1 cellular context compared by ENCODE assay signal in genomic region chr10:3790272-3790671, GRCh38.
TF ChIP-seq lines count a peak whose summit lies in the region.

No MANE protein-coding gene starts in this region.

TF ChIP-seq in GM12878, 131 proteins besides CTCF, POLR2A, EP300 and RAD21:
- no peak for TF ChIP-seq PAX5 (IDR thresholded peaks at IDR 0.05; ENCODE audit: borderline replicate concordance, low read depth, low read length)
- TF ChIP-seq ZBTB40 (IDR thresholded peaks at IDR 0.05; ENCODE audit: borderline replicate concordance), result peak; percentile 70
- no peak for TF ChIP-seq ZNF687 (IDR thresholded peaks at IDR 0.05)
